ENCODE assay signal across 1 cellular context in the genomic region with DNA sequence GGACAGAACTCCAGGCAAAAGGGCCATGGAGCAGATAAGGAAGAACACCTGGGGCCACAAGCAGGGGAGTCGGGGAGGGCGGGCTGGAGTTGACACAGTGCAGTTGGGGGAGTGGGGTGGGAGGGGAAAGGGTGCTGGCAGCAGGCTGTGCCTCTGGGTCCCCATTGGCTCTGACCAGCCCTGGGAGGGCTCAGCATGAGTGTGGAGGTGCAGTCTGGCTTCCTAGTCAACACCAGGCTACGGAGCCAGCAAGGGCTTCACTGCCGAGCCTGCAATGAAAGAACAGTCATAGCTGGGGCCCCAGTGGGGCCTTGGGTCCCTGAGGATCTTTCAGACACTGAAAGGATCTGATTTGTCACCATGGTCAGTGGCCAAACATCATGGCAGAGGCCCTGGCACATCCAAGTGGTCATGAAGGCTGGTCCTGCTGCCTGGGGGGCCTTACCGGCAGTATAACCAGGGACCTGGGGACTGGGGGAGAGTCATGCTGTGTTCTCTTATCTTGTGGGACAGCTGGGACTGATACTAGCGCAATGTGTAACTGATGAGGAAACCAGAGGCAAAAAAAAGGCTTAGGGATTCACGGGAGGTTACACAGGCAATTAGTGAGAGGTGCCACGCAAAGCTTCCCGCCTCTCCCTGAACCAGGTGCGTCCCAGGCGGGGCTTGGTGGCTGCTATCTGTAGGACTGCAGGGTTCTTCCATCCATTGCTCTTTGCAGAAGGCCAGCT.
TF ChIP-seq lines count a peak whose summit lies in the region.

No MANE protein-coding gene starts in this region.

TF ChIP-seq in HepG2, 621 proteins besides CTCF, POLR2A, EP300 and RAD21:
- TF ChIP-seq, protein P1, sequence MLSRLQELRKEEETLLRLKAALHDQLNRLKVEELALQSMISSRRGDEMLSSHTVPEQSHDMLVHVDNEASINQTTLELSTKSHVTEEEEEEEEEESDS (CRISPR knock-in tag; IDR thresholded peaks at IDR 0.05; ENCODE audit: borderline replicate concordance) = no peak
- TF ChIP-seq ZBTB21 (CRISPR knock-in tag; IDR thresholded peaks at IDR 0.05) (no peak), BRCA1 (CRISPR knock-in tag; IDR thresholded peaks at IDR 0.05) (no peak), MTF1 (CRISPR knock-in tag; IDR thresholded peaks at IDR 0.05) (no peak), MYNN (CRISPR knock-in tag; IDR thresholded peaks at IDR 0.05; ENCODE audit: low read depth) (no peak), HIC2 (CRISPR knock-in tag; IDR thresholded peaks at IDR 0.05; ENCODE audit: low read depth) (no peak), TFE3 (CRISPR knock-in tag; IDR thresholded peaks at IDR 0.05) (no peak), ZNF556 (CRISPR knock-in tag; IDR thresholded peaks at IDR 0.05; ENCODE audit: borderline replicate concordance) (no peak), ARID2 (CRISPR knock-in tag; IDR thresholded peaks at IDR 0.05; ENCODE audit: borderline replicate concordance) (no peak), ZNF501 (CRISPR knock-in tag; IDR thresholded peaks at IDR 0.05) (no peak), SAP130 (CRISPR knock-in tag; IDR thresholded peaks at IDR 0.05; ENCODE audit: low read depth) (no peak), PHB2 (IDR thresholded peaks at IDR 0.05; ENCODE audit: partially characterized antibody) (no peak)
- TF ChIP-seq, protein P2, sequence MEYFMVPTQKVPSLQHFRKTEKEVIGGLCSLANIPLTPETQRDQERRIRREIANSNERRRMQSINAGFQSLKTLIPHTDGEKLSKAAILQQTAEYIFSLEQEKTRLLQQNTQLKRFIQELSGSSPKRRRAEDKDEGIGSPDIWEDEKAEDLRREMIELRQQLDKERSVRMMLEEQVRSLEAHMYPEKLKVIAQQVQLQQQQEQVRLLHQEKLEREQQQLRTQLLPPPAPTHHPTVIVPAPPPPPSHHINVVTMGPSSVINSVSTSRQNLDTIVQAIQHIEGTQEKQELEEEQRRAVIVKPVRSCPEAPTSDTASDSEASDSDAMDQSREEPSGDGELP (IDR thresholded peaks at IDR 0.05; ENCODE audit: borderline replicate concordance, low read depth) = no peak
- TF ChIP-seq, protein P3, sequence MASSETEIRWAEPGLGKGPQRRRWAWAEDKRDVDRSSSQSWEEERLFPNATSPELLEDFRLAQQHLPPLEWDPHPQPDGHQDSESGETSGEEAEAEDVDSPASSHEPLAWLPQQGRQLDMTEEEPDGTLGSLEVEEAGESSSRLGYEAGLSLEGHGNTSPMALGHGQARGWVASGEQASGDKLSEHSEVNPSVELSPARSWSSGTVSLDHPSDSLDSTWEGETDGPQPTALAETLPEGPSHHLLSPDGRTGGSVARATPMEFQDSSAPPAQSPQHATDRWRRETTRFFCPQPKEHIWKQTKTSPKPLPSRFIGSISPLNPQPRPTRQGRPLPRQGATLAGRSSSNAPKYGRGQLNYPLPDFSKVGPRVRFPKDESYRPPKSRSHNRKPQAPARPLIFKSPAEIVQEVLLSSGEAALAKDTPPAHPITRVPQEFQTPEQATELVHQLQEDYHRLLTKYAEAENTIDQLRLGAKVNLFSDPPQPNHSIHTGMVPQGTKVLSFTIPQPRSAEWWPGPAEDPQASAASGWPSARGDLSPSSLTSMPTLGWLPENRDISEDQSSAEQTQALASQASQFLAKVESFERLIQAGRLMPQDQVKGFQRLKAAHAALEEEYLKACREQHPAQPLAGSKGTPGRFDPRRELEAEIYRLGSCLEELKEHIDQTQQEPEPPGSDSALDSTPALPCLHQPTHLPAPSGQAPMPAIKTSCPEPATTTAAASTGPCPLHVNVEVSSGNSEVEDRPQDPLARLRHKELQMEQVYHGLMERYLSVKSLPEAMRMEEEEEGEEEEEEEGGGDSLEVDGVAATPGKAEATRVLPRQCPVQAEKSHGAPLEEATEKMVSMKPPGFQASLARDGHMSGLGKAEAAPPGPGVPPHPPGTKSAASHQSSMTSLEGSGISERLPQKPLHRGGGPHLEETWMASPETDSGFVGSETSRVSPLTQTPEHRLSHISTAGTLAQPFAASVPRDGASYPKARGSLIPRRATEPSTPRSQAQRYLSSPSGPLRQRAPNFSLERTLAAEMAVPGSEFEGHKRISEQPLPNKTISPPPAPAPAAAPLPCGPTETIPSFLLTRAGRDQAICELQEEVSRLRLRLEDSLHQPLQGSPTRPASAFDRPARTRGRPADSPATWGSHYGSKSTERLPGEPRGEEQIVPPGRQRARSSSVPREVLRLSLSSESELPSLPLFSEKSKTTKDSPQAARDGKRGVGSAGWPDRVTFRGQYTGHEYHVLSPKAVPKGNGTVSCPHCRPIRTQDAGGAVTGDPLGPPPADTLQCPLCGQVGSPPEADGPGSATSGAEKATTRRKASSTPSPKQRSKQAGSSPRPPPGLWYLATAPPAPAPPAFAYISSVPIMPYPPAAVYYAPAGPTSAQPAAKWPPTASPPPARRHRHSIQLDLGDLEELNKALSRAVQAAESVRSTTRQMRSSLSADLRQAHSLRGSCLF (CRISPR knock-in tag; IDR thresholded peaks at IDR 0.05; ENCODE audit: borderline replicate concordance) = no peak
- TF ChIP-seq, protein P4, sequence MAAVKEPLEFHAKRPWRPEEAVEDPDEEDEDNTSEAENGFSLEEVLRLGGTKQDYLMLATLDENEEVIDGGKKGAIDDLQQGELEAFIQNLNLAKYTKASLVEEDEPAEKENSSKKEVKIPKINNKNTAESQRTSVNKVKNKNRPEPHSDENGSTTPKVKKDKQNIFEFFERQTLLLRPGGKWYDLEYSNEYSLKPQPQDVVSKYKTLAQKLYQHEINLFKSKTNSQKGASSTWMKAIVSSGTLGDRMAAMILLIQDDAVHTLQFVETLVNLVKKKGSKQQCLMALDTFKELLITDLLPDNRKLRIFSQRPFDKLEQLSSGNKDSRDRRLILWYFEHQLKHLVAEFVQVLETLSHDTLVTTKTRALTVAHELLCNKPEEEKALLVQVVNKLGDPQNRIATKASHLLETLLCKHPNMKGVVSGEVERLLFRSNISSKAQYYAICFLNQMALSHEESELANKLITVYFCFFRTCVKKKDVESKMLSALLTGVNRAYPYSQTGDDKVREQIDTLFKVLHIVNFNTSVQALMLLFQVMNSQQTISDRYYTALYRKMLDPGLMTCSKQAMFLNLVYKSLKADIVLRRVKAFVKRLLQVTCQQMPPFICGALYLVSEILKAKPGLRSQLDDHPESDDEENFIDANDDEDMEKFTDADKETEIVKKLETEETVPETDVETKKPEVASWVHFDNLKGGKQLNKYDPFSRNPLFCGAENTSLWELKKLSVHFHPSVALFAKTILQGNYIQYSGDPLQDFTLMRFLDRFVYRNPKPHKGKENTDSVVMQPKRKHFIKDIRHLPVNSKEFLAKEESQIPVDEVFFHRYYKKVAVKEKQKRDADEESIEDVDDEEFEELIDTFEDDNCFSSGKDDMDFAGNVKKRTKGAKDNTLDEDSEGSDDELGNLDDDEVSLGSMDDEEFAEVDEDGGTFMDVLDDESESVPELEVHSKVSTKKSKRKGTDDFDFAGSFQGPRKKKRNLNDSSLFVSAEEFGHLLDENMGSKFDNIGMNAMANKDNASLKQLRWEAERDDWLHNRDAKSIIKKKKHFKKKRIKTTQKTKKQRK (IDR thresholded peaks at IDR 0.05; ENCODE audit: low read length) = no peak
